9 cellular contexts compared by ENCODE assay signal in genomic region chr14:90759370-90760054, GRCh38. TPM values are rescaled to one million over a fixed set of nuclear protein-coding genes. Genes with fewer than 3 reads are reported as not detected.
DNase-seq lines count a peak whose midpoint lies in the region; ATAC-seq, FAIRE-seq and TF ChIP-seq lines count a peak whose summit lies in the region.
"Had no signal": no experiment of that assay in that cellular context is flagged by ENCODE, and none has a peak within 500 bp of the region (broad histone marks: within the 10 kb centered on the region; RNA-seq: fewer than 3 reads in every experiment).

No MANE protein-coding gene starts in this region.

- no peaks in the 10 kb centered on the region for H3F3A ChIP-seq in DOHH2 (ENCODE audit: control insufficient read depth, insufficient read depth)

- H3K9ac ChIP-seq in astrocyte (ENCODE audit: low read length) (peak overlapping the region; percentile 85), endodermal cell (ENCODE audit: extremely low read depth, low read length, poor library complexity, severe bottlenecking) (no peak overlapping the region), trophoblast cell (ENCODE audit: low read length) (no peak overlapping the region)

- no peak overlapping the region for H3K14ac ChIP-seq in trophoblast cell (ENCODE audit: low read length)

- WGBS in endodermal cell (ENCODE audit: insufficient coverage in 1 of 2, insufficient read length in 1 of 2), 2 experiments = 80 to 89% methylated on average over 3 to 7 of the region's 7 CpGs
- no CpG with 5 or more reads among the region's 7 CpGs for WGBS in trophoblast cell (ENCODE audit: extremely low coverage, insufficient coverage, insufficient read length)

- H2BK120ac ChIP-seq in trophoblast cell (ENCODE audit: insufficient read depth, low read length, poor library complexity) = no peak overlapping the region

- no peaks in the 10 kb centered on the region for H3K27me3 Mint-ChIP-seq in astrocyte (ENCODE audit: low read depth, unreplicated experiment)
- H3K27me3 Mint-ChIP-seq in nephron (ENCODE audit: low read depth) = peaks cover 8% of the 10 kb centered on the region
- H3K27me3 Mint-ChIP-seq in endodermal cell (ENCODE audit: insufficient read depth) = peaks cover 10% of the 10 kb centered on the region

- H3K79me1 ChIP-seq in trophoblast cell (ENCODE audit: low read length) = peaks cover 3% of the 10 kb centered on the region

- H3K4me2 ChIP-seq in DOHH2 (ENCODE audit: low read length) (peak overlapping the region; percentile 98), astrocyte (ENCODE audit: low read length) (peak overlapping the region; percentile 95), trophoblast cell (ENCODE audit: low read length) (no peak overlapping the region)

- peaks cover 5% of the 10 kb centered on the region for H3K36me3 Mint-ChIP-seq in astrocyte (ENCODE audit: low read depth, unreplicated experiment)
- H3K36me3 Mint-ChIP-seq in nephron (ENCODE audit: low read depth) = peaks cover 21% of the 10 kb centered on the region
- peaks cover 9% of the 10 kb centered on the region for H3K36me3 Mint-ChIP-seq in endodermal cell (ENCODE audit: low read depth)

- H3K4me3 ChIP-seq in DOHH2 (ENCODE audit: low read length) (peak overlapping the region; percentile 80), astrocyte (ENCODE audit: insufficient read depth, low read depth, low read length) (no peak overlapping the region), endodermal cell (ENCODE audit: low read length) (no peak overlapping the region), trophoblast cell (ENCODE audit: low read depth, low read length) (no peak overlapping the region)

- H3K4me3 Mint-ChIP-seq in astrocyte (ENCODE audit: unreplicated experiment) (no peak overlapping the region), nephron (peak overlapping the region; percentile 75 to 83 (median 81)), endodermal cell (no peak overlapping the region)

- peaks cover 3% of the 10 kb centered on the region for H3K4me1 Mint-ChIP-seq in astrocyte (ENCODE audit: low read depth, unreplicated experiment)
- peaks cover 13% of the 10 kb centered on the region for H3K4me1 Mint-ChIP-seq in nephron
- H3K4me1 Mint-ChIP-seq in endodermal cell = peaks cover 17% of the 10 kb centered on the region

- TF ChIP-seq CTCF in DOHH2 (IDR thresholded peaks at IDR 0.05; ENCODE audit: low read depth, low read length, poor library complexity, severe bottlenecking) (no peak), astrocyte (IDR thresholded peaks at IDR 0.05; ENCODE audit: insufficient read depth, low read depth, low read length) (no peak), nephron (IDR thresholded peaks at IDR 0.05; ENCODE audit: unreplicated experiment in 3 of 3) (no peak), endodermal cell (conservative IDR thresholded peaks at IDR 0.05) (no peak)

- peak overlapping the region; percentile 56 for H3K27ac ChIP-seq in DOHH2 (ENCODE audit: low read depth, low read length)
- H3K27ac ChIP-seq in astrocyte (ENCODE audit: low read depth, low read length) = no peak overlapping the region
- no peak overlapping the region for H3K27ac ChIP-seq in endodermal cell (ENCODE audit: low read depth, low read length)
- H3K27ac ChIP-seq in trophoblast cell (ENCODE audit: low read depth, low read length) = no peak overlapping the region

- DNase-seq in astrocyte (ENCODE audit: low read depth) (no peak), endodermal cell (no peak), trophoblast cell (no peak)

- no peak overlapping the region for H2BK12ac ChIP-seq in trophoblast cell (ENCODE audit: low read length)

- H2AFZ ChIP-seq in astrocyte (ENCODE audit: low read depth, low read length) = peak overlapping the region; percentile 99
- no peak overlapping the region for H2AFZ ChIP-seq in trophoblast cell (ENCODE audit: insufficient read depth, low read length, poor library complexity)

- no peak overlapping the region for H3K4ac ChIP-seq in trophoblast cell (ENCODE audit: low read depth, low read length)

- no peaks in the 10 kb centered on the region for H3K79me2 ChIP-seq in DOHH2 (ENCODE audit: control insufficient read depth, low read length)
- no peaks in the 10 kb centered on the region for H3K79me2 ChIP-seq in astrocyte (ENCODE audit: insufficient read depth, low read length)
- peaks cover 2% of the 10 kb centered on the region for H3K79me2 ChIP-seq in trophoblast cell (ENCODE audit: control insufficient read depth, insufficient read depth, low read length, poor library complexity)

- H3K9me3 ChIP-seq in DOHH2 (ENCODE audit: control insufficient read depth, insufficient read depth, low read length) (peaks cover 9% of the 10 kb centered on the region), astrocyte (ENCODE audit: insufficient read depth, low read depth, low read length) (no peaks in the 10 kb centered on the region), endodermal cell (ENCODE audit: control insufficient read depth, low read length) (peaks cover 17% of the 10 kb centered on the region), trophoblast cell (ENCODE audit: insufficient read depth, low read depth, low read length) (no peaks in the 10 kb centered on the region)

- H4K91ac ChIP-seq in trophoblast cell (ENCODE audit: low read depth, low read length) = no peak overlapping the region

- no peak overlapping the region for H2BK5ac ChIP-seq in trophoblast cell (ENCODE audit: low read depth, low read length, poor library complexity)

- ATAC-seq in HG02981 (IDR thresholded peaks at IDR 0.05; ENCODE audit: unreplicated experiment) (peak; percentile 37), HG02571 (IDR thresholded peaks at IDR 0.05; ENCODE audit: unreplicated experiment) (no peak), HG03565 (IDR thresholded peaks at IDR 0.05; ENCODE audit: unreplicated experiment) (no peak)

- H3K23ac ChIP-seq in trophoblast cell (ENCODE audit: low read length) = no peak overlapping the region

- H4K12ac ChIP-seq in trophoblast cell (ENCODE audit: low read depth, low read length) = no peak overlapping the region

- H2AK5ac ChIP-seq in trophoblast cell (ENCODE audit: low read length) = no peak overlapping the region

- peaks cover 23% of the 10 kb centered on the region for H3K4me1 ChIP-seq in DOHH2 (ENCODE audit: control insufficient read depth, low read length)
- H3K4me1 ChIP-seq in astrocyte (ENCODE audit: insufficient read depth, low read length) = no peaks in the 10 kb centered on the region
- H3K4me1 ChIP-seq in endodermal cell (ENCODE audit: control insufficient read depth, insufficient read depth, low read length) = no peaks in the 10 kb centered on the region
- H3K4me1 ChIP-seq in trophoblast cell (ENCODE audit: control insufficient read depth in 1 of 2, insufficient read depth in 2 of 2, low read length in 2 of 2) = peaks cover 6 to 12% of the 10 kb centered on the region in 2 experiments

- H3K9me3 Mint-ChIP-seq in astrocyte (ENCODE audit: unreplicated experiment) (peaks cover 4% of the 10 kb centered on the region), nephron (peaks cover 19% of the 10 kb centered on the region), endodermal cell (peaks cover 15% of the 10 kb centered on the region)

- no peak for FAIRE-seq in astrocyte (lab: Jason Lieb, UNC)
- FAIRE-seq: GM18507 had no signal

- H4K8ac ChIP-seq in trophoblast cell (ENCODE audit: low read depth, low read length) = no peak overlapping the region

- H3K27me3 ChIP-seq in DOHH2 (ENCODE audit: control insufficient read depth, low read length) (peaks cover 26% of the 10 kb centered on the region), astrocyte (ENCODE audit: insufficient read depth, low read length) (no peaks in the 10 kb centered on the region), endodermal cell (ENCODE audit: control insufficient read depth, insufficient read depth, low read length, poor library complexity, severe bottlenecking) (peaks cover 6% of the 10 kb centered on the region), trophoblast cell (ENCODE audit: insufficient read depth, low read length) (no peaks in the 10 kb centered on the region)

- no peak overlapping the region for H3K18ac ChIP-seq in trophoblast cell (ENCODE audit: low read length)

- H4K20me1 ChIP-seq in DOHH2 (ENCODE audit: control insufficient read depth, insufficient read depth, low read depth, low read length) (no peaks in the 10 kb centered on the region), astrocyte (ENCODE audit: insufficient read depth, low read length) (peaks cover 3% of the 10 kb centered on the region)

- H3K9me2 ChIP-seq in DOHH2 (replicated peaks; ENCODE audit: control insufficient read depth, low read length) = no peaks in the 10 kb centered on the region

- H3K36me3 ChIP-seq in DOHH2 (ENCODE audit: control insufficient read depth, low read length) = no peaks in the 10 kb centered on the region
- no peaks in the 10 kb centered on the region for H3K36me3 ChIP-seq in astrocyte (ENCODE audit: insufficient read depth, low read length)
- H3K36me3 ChIP-seq in endodermal cell (ENCODE audit: control insufficient read depth, insufficient read depth, low read length) = no peaks in the 10 kb centered on the region
- peaks cover 0 to 3% of the 10 kb centered on the region in 2 experiments for H3K36me3 ChIP-seq in trophoblast cell (ENCODE audit: control insufficient read depth in 1 of 2, insufficient read depth in 2 of 2, low read length in 2 of 2)

- H3K27ac Mint-ChIP-seq in astrocyte (ENCODE audit: unreplicated experiment) (no peak overlapping the region), nephron (peak overlapping the region in 1 of 3 experiments; percentile 27), endodermal cell (no peak overlapping the region)

RNA-seq across cellular contexts. Expression of gene TTC7B, which starts 56.7 kb away (rescaled TPM):
- total RNA-seq in astrocyte (42.1 TPM in 2 replicates), endodermal cell (10 to 100 TPM; 51.3 to 62.6 TPM)
- polyA plus RNA-seq in endodermal cell (2013, experiment 1 of 2) = 51.1 TPM
- polyA plus RNA-seq in endodermal cell (2013, experiment 2 of 2) = 50.8 TPM
- 92.4 and 94.7 TPM in 2 replicates for polyA plus RNA-seq in trophoblast cell (2013)

Comparison
In these comparisons a context has a peak if more than half of its experiments do, and no peak if none do; other contexts are left out.
1. H3K4me3 Mint-ChIP-seq: peak in nephron (3 of 3); none in astrocyte (single experiment) and endodermal cell (single experiment).